In genomic region chr1:1132928-1133750, GRCh38 we compare ENCODE assay signal across 1 cellular context.
TF ChIP-seq lines count a peak whose summit lies in the region.

No MANE protein-coding gene starts in this region.

TF ChIP-seq in GM23338, 12 proteins besides CTCF, POLR2A, EP300 and RAD21 (continued from another document):
- TF ChIP-seq, protein P1, sequence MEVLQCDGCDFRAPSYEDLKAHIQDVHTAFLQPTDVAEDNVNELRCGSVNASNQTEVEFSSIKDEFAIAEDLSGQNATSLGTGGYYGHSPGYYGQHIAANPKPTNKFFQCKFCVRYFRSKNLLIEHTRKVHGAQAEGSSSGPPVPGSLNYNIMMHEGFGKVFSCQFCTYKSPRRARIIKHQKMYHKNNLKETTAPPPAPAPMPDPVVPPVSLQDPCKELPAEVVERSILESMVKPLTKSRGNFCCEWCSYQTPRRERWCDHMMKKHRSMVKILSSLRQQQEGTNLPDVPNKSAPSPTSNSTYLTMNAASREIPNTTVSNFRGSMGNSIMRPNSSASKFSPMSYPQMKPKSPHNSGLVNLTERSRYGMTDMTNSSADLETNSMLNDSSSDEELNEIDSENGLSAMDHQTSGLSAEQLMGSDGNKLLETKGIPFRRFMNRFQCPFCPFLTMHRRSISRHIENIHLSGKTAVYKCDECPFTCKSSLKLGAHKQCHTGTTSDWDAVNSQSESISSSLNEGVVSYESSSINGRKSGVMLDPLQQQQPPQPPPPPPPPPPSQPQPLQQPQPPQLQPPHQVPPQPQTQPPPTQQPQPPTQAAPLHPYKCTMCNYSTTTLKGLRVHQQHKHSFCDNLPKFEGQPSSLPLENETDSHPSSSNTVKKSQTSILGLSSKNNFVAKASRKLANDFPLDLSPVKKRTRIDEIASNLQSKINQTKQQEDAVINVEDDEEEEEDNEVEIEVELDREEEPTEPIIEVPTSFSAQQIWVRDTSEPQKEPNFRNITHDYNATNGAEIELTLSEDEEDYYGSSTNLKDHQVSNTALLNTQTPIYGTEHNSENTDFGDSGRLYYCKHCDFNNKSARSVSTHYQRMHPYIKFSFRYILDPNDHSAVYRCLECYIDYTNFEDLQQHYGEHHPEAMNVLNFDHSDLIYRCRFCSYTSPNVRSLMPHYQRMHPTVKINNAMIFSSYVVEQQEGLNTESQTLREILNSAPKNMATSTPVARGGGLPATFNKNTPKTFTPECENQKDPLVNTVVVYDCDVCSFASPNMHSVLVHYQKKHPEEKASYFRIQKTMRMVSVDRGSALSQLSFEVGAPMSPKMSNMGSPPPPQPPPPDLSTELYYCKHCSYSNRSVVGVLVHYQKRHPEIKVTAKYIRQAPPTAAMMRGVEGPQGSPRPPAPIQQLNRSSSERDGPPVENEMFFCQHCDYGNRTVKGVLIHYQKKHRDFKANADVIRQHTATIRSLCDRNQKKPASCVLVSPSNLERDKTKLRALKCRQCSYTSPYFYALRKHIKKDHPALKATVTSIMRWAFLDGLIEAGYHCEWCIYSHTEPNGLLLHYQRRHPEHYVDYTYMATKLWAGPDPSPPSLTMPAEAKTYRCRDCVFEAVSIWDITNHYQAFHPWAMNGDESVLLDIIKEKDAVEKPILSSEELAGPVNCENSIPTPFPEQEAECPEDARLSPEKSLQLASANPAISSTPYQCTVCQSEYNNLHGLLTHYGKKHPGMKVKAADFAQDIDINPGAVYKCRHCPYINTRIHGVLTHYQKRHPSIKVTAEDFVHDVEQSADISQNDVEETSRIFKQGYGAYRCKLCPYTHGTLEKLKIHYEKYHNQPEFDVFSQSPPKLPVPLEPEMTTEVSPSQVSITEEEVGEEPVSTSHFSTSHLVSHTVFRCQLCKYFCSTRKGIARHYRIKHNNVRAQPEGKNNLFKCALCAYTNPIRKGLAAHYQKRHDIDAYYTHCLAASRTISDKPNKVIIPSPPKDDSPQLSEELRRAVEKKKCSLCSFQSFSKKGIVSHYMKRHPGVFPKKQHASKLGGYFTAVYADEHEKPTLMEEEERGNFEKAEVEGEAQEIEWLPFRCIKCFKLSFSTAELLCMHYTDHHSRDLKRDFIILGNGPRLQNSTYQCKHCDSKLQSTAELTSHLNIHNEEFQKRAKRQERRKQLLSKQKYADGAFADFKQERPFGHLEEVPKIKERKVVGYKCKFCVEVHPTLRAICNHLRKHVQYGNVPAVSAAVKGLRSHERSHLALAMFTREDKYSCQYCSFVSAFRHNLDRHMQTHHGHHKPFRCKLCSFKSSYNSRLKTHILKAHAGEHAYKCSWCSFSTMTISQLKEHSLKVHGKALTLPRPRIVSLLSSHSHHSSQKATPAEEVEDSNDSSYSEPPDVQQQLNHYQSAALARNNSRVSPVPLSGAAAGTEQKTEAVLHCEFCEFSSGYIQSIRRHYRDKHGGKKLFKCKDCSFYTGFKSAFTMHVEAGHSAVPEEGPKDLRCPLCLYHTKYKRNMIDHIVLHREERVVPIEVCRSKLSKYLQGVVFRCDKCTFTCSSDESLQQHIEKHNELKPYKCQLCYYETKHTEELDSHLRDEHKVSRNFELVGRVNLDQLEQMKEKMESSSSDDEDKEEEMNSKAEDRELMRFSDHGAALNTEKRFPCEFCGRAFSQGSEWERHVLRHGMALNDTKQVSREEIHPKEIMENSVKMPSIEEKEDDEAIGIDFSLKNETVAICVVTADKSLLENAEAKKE (CRISPR knock-in tag; IDR thresholded peaks at IDR 0.05): no peak
- TF ChIP-seq JUNB (IDR thresholded peaks at IDR 0.05; ENCODE audit: unreplicated experiment): no peak
- TF ChIP-seq CREB1 (CRISPR knock-in tag; IDR thresholded peaks at IDR 0.05; ENCODE audit: low read depth): no peak
